1 cellular context compared by ENCODE assay signal in the genomic region with DNA sequence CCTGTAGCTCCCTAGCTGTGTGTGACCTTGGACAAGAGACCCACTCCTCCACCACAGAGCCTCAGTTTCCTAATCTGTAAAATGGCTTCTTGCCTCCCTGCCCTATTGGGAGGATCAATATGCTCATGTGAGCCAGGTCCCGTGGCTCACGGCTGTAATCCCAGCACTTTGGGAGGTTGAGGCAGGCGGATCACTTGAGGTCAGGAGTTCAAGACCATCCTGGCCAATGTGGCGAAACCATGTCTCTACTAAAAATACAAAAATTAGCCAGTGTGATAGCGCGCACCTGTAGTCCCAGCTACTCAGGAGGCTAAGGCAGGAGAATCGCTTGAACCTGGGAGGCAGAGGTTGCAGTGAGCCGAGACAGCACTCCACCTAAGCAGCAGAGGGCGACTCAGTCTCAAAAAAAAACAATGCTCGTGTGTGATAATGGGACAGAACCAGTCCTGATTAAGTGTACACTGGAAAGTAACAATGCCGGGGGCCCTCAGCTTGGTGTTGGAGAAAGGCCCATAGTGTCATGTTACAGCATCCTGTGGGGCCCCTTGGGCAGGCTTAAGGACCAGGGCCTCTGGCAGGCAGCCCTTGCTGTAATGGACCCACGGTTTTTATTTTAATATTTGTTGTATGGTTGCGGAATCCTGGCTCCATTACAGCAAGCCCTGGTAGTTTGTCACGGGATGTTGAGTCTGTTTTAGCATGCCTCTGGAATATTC.
TF ChIP-seq lines count a peak whose summit lies in the region.

No MANE protein-coding gene starts in this region.

TF ChIP-seq in HepG2, 621 proteins besides CTCF, POLR2A, EP300 and RAD21 (continues in another document):
- TF ChIP-seq LBX2 (CRISPR knock-in tag; IDR thresholded peaks at IDR 0.05; ENCODE audit: borderline replicate concordance) (no peak), CEBPZ (IDR thresholded peaks at IDR 0.05; ENCODE audit: low read length) (no peak), NCOA2 (CRISPR knock-in tag; IDR thresholded peaks at IDR 0.05) (no peak), HOXA7 (CRISPR knock-in tag; IDR thresholded peaks at IDR 0.05) (no peak), ZBTB25 (CRISPR knock-in tag; IDR thresholded peaks at IDR 0.05) (no peak; the same call in 1 of the 2 replicates), KLF6 (CRISPR knock-in tag; IDR thresholded peaks at IDR 0.05) (no peak), PITX1 (CRISPR knock-in tag; IDR thresholded peaks at IDR 0.05) (0 out of 2 replicates have a peak, but pooled peaks have one; percentile 12), FOXA1 (IDR thresholded peaks at IDR 0.05) (no peak), FOXA1 (CRISPR knock-in tag; IDR thresholded peaks at IDR 0.05) (0 out of 2 replicates have a peak, but pooled peaks have one; percentile 3), KLF9 (CRISPR knock-in tag; IDR thresholded peaks at IDR 0.05; ENCODE audit: low read depth) (no peak), ZNF891 (CRISPR knock-in tag; IDR thresholded peaks at IDR 0.05) (no peak), CAMTA2 (CRISPR knock-in tag; IDR thresholded peaks at IDR 0.05; ENCODE audit: borderline replicate concordance) (no peak), ZBTB38 (CRISPR knock-in tag; IDR thresholded peaks at IDR 0.05) (no peak), ZNF614 (CRISPR knock-in tag; IDR thresholded peaks at IDR 0.05; ENCODE audit: borderline replicate concordance) (peak; percentile 44; the same call in 1 of the 2 replicates), ZNF775 (CRISPR knock-in tag; IDR thresholded peaks at IDR 0.05; ENCODE audit: borderline replicate concordance) (no peak), MIER2 (CRISPR knock-in tag; IDR thresholded peaks at IDR 0.05) (no peak), ZNF772 (CRISPR knock-in tag; IDR thresholded peaks at IDR 0.05) (no peak), ZNF503 (CRISPR knock-in tag; IDR thresholded peaks at IDR 0.05) (no peak), ZFP36L2 (CRISPR knock-in tag; IDR thresholded peaks at IDR 0.05) (no peak), CHD4 (IDR thresholded peaks at IDR 0.05; ENCODE audit: borderline replicate concordance, low read length) (no peak)
- TF ChIP-seq, protein P1, sequence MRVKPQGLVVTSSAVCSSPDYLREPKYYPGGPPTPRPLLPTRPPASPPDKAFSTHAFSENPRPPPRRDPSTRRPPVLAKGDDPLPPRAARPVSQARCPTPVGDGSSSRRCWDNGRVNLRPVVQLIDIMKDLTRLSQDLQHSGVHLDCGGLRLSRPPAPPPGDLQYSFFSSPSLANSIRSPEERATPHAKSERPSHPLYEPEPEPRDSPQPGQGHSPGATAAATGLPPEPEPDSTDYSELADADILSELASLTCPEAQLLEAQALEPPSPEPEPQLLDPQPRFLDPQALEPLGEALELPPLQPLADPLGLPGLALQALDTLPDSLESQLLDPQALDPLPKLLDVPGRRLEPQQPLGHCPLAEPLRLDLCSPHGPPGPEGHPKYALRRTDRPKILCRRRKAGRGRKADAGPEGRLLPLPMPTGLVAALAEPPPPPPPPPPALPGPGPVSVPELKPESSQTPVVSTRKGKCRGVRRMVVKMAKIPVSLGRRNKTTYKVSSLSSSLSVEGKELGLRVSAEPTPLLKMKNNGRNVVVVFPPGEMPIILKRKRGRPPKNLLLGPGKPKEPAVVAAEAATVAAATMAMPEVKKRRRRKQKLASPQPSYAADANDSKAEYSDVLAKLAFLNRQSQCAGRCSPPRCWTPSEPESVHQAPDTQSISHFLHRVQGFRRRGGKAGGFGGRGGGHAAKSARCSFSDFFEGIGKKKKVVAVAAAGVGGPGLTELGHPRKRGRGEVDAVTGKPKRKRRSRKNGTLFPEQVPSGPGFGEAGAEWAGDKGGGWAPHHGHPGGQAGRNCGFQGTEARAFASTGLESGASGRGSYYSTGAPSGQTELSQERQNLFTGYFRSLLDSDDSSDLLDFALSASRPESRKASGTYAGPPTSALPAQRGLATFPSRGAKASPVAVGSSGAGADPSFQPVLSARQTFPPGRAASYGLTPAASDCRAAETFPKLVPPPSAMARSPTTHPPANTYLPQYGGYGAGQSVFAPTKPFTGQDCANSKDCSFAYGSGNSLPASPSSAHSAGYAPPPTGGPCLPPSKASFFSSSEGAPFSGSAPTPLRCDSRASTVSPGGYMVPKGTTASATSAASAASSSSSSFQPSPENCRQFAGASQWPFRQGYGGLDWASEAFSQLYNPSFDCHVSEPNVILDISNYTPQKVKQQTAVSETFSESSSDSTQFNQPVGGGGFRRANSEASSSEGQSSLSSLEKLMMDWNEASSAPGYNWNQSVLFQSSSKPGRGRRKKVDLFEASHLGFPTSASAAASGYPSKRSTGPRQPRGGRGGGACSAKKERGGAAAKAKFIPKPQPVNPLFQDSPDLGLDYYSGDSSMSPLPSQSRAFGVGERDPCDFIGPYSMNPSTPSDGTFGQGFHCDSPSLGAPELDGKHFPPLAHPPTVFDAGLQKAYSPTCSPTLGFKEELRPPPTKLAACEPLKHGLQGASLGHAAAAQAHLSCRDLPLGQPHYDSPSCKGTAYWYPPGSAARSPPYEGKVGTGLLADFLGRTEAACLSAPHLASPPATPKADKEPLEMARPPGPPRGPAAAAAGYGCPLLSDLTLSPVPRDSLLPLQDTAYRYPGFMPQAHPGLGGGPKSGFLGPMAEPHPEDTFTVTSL (CRISPR knock-in tag; IDR thresholded peaks at IDR 0.05; ENCODE audit: borderline replicate concordance) = no peak
- TF ChIP-seq, protein P2, sequence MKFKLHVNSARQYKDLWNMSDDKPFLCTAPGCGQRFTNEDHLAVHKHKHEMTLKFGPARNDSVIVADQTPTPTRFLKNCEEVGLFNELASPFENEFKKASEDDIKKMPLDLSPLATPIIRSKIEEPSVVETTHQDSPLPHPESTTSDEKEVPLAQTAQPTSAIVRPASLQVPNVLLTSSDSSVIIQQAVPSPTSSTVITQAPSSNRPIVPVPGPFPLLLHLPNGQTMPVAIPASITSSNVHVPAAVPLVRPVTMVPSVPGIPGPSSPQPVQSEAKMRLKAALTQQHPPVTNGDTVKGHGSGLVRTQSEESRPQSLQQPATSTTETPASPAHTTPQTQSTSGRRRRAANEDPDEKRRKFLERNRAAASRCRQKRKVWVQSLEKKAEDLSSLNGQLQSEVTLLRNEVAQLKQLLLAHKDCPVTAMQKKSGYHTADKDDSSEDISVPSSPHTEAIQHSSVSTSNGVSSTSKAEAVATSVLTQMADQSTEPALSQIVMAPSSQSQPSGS (CRISPR knock-in tag; IDR thresholded peaks at IDR 0.05) = no peak
- TF ChIP-seq, protein P3, sequence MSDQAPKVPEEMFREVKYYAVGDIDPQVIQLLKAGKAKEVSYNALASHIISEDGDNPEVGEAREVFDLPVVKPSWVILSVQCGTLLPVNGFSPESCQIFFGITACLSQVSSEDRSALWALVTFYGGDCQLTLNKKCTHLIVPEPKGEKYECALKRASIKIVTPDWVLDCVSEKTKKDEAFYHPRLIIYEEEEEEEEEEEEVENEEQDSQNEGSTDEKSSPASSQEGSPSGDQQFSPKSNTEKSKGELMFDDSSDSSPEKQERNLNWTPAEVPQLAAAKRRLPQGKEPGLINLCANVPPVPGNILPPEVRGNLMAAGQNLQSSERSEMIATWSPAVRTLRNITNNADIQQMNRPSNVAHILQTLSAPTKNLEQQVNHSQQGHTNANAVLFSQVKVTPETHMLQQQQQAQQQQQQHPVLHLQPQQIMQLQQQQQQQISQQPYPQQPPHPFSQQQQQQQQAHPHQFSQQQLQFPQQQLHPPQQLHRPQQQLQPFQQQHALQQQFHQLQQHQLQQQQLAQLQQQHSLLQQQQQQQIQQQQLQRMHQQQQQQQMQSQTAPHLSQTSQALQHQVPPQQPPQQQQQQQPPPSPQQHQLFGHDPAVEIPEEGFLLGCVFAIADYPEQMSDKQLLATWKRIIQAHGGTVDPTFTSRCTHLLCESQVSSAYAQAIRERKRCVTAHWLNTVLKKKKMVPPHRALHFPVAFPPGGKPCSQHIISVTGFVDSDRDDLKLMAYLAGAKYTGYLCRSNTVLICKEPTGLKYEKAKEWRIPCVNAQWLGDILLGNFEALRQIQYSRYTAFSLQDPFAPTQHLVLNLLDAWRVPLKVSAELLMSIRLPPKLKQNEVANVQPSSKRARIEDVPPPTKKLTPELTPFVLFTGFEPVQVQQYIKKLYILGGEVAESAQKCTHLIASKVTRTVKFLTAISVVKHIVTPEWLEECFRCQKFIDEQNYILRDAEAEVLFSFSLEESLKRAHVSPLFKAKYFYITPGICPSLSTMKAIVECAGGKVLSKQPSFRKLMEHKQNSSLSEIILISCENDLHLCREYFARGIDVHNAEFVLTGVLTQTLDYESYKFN (CRISPR knock-in tag; conservative IDR thresholded peaks at IDR 0.05) = no peak
- TF ChIP-seq, protein P4, sequence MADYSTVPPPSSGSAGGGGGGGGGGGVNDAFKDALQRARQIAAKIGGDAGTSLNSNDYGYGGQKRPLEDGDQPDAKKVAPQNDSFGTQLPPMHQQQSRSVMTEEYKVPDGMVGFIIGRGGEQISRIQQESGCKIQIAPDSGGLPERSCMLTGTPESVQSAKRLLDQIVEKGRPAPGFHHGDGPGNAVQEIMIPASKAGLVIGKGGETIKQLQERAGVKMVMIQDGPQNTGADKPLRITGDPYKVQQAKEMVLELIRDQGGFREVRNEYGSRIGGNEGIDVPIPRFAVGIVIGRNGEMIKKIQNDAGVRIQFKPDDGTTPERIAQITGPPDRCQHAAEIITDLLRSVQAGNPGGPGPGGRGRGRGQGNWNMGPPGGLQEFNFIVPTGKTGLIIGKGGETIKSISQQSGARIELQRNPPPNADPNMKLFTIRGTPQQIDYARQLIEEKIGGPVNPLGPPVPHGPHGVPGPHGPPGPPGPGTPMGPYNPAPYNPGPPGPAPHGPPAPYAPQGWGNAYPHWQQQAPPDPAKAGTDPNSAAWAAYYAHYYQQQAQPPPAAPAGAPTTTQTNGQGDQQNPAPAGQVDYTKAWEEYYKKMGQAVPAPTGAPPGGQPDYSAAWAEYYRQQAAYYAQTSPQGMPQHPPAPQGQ (CRISPR knock-in tag; IDR thresholded peaks at IDR 0.05; ENCODE audit: borderline replicate concordance) = no peak
- TF ChIP-seq, protein P5, sequence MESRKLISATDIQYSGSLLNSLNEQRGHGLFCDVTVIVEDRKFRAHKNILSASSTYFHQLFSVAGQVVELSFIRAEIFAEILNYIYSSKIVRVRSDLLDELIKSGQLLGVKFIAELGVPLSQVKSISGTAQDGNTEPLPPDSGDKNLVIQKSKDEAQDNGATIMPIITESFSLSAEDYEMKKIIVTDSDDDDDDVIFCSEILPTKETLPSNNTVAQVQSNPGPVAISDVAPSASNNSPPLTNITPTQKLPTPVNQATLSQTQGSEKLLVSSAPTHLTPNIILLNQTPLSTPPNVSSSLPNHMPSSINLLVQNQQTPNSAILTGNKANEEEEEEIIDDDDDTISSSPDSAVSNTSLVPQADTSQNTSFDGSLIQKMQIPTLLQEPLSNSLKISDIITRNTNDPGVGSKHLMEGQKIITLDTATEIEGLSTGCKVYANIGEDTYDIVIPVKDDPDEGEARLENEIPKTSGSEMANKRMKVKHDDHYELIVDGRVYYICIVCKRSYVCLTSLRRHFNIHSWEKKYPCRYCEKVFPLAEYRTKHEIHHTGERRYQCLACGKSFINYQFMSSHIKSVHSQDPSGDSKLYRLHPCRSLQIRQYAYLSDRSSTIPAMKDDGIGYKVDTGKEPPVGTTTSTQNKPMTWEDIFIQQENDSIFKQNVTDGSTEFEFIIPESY (CRISPR knock-in tag; IDR thresholded peaks at IDR 0.05) = 0 out of 2 replicates have a peak, but pooled peaks have one; percentile 22
